10 cellular contexts compared by ENCODE assay signal in the genomic region with DNA sequence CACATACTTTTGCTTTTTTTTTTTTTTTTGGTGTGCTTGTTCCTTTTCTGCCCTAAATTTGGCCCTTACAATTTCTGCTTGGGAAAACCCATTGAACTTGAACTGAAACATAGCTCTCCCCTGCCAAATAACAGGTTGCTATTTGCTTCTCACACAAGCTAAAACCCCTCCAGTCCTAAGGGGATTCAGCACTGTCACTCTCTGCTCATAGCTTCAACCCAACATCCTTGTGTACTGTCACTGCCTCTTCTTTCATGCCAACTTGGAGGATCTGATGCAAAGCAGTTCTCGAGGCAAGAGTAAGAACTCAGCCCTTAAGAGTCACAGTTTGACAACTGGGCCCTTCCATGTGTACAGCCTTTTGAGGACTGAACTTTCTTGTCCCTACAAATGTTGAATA.
"Had no signal": no experiment of that assay in that cellular context is flagged by ENCODE, and none has a peak within 500 bp of the region (broad histone marks: within the 10 kb centered on the region; RNA-seq: fewer than 3 reads in every experiment).

No MANE protein-coding gene starts in this region.

- H3K4me2 ChIP-seq: KMS-11 had no signal

- H3K9ac ChIP-seq: GM23248, KMS-11 had no signal

- H2AFZ ChIP-seq: GM23248 had no signal

- H3K4me3 ChIP-seq: GM23248 had no signal

- H3K27ac Mint-ChIP-seq: H9, IgD-negative memory B cell had no signal

- H3K27ac ChIP-seq: GM23248, HL-60, KMS-11 had no signal

- DNase-seq: GM23248, GOT3, H9, HCEC 1CT, KBM-7 had no signal

- H3K4me3 Mint-ChIP-seq: H9, IgD-negative memory B cell had no signal

- H3K9me3 Mint-ChIP-seq: H9, IgD-negative memory B cell had no signal

- ATAC-seq: HepG2 had no signal

- FAIRE-seq: H54, HepG2 had no signal
